In the genomic region with DNA sequence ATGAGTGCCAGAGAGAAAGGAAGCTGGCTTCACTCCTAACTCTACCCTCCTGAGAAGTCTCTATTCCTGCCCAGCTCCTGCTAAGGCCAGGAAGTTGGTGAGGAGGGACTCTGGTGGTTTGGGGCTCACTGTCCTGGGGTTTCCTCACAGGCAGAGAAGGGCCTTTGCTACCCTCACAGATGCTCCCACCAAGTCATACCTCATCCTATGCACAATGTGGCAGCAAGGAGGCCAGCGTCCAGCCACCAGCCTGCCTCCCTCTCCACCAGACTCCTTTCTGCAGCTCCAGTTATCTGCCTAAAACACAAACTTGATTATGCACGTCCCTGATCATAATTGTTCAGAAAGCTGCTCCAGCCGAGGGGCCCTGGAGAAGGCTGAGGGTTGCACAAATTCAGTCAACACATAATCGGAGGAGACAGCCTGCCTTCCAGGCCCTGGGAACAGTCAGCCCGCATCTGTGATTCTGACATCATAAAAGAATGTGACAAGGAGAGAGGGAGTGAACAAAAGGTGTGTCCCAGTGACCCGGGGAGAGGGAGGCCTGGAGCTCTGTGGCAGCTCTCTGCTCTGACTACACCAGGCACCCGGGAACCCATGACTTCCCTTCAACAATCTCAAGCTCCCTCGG, we compare ENCODE assay signal across 11 cellular contexts.
DNase-seq lines count a peak whose midpoint lies in the region; ATAC-seq and FAIRE-seq lines count a peak whose summit lies in the region.
"Had no signal": no experiment of that assay in that cellular context is flagged by ENCODE, and none has a peak within 500 bp of the region (broad histone marks: within the 10 kb centered on the region; RNA-seq: fewer than 3 reads in every experiment).

No MANE protein-coding gene starts in this region.

- DNase-seq in NCI-H1694 treated with DMSO at 0.1 percent for 48 hours (lab: John Stamatoyannopoulos, UW), result peak; percentile 41
- DNase-seq in NCI-H1694 (lab: John Stamatoyannopoulos, UW), result no peak
- DNase-seq in epithelial cell of prostate (ENCODE audit: low read depth, low spot score), result no peak
- peak; percentile 66 for DNase-seq in urothelium cell line (ENCODE audit: low spot score)
- DNase-seq in effector memory CD8-positive, alpha-beta T cell, result no peak
- DNase-seq in SIG-M5 treated with dmso at 0.1 percent for 504 hours (lab: John Stamatoyannopoulos, UW; ENCODE audit: unreplicated experiment), result no peak
- DNase-seq: 8988T; NCI-H526; stimulated activated CD4-positive, alpha-beta T cell treated with anti-CD3 and anti-CD28 coated beads, Interleukin-2, amount 100 ng/mL, for 48 hours had no signal

- no peaks in the 10 kb centered on the region for H3K9me3 Mint-ChIP-seq in effector memory CD8-positive, alpha-beta T cell

- peaks cover 11 to 13% of the 10 kb centered on the region in 2 donors for H3K4me1 Mint-ChIP-seq in effector memory CD8-positive, alpha-beta T cell (ENCODE audit: low read depth in 2 of 2)

- peaks cover 49% of the 10 kb centered on the region for H3K4me1 ChIP-seq in mucosa of stomach (ENCODE audit: control insufficient read depth, insufficient read depth, low read length)

- no peaks in the 10 kb centered on the region for H3K9me3 ChIP-seq in mucosa of stomach (ENCODE audit: control insufficient read depth, low read length)

- no peaks in the 10 kb centered on the region for H3K36me3 ChIP-seq in mucosa of stomach (ENCODE audit: control insufficient read depth, insufficient read depth, low read length)

- peaks cover 4 to 25% of the 10 kb centered on the region in 2 donors for H3K27me3 Mint-ChIP-seq in effector memory CD8-positive, alpha-beta T cell

- H3K4me3 ChIP-seq in mucosa of stomach (ENCODE audit: low read length), result no peak overlapping the region

- H3K4me3 Mint-ChIP-seq in effector memory CD8-positive, alpha-beta T cell, result no peak overlapping the region

- H3K36me3 Mint-ChIP-seq in effector memory CD8-positive, alpha-beta T cell (ENCODE audit: insufficient read depth), result peaks cover 2% of the 10 kb centered on the region

- peak overlapping the region; percentile 32 for H3K9ac ChIP-seq in mucosa of stomach (ENCODE audit: low read length)

- ATAC-seq in effector memory CD8-positive, alpha-beta T cell (replicated peaks), result no peak
- ATAC-seq in GM19351 (IDR thresholded peaks at IDR 0.05; ENCODE audit: unreplicated experiment), result no peak

- no peaks in the 10 kb centered on the region for H3K27me3 ChIP-seq in mucosa of stomach (ENCODE audit: control insufficient read depth, insufficient read depth, low read length)

- FAIRE-seq in urothelium cell line (lab: Jason Lieb, UNC), result no peak

- no peak overlapping the region for H3K27ac Mint-ChIP-seq in effector memory CD8-positive, alpha-beta T cell

- peak overlapping the region; percentile 38 for H3K27ac ChIP-seq in epithelial cell of prostate

Comparison
In these comparisons a context has a peak if more than half of its experiments do, and no peak if none do; other contexts are left out.
1. DNase-seq: peak in NCI-H1694 treated with DMSO at 0.1 percent for 48 hours (single experiment) and urothelium cell line (single experiment); none in NCI-H1694 (single experiment), epithelial cell of prostate (single experiment), effector memory CD8-positive, alpha-beta T cell (0 of 3) and SIG-M5 treated with dmso at 0.1 percent for 504 hours (single experiment).